ENCODE assay signal across 1 cellular context in the genomic region with DNA sequence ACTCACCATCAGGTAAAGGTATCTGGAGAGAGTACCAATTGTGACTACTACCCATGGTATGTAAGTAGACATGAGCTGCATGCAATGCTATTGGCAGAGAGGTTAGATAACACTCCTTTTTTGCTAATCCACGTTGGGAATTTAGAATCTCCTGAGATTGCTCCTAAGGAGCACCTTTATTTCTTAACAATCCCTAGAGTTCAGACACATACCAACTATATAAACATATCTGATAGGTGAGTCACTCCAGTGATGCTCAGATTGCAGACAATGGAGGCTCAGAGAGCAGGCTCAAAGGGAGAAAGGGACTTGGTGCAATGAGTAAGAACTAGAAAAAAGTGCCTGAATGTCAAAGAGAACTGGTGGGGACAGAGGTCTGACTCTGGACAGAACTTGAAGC.
TF ChIP-seq lines count a peak whose summit lies in the region.

No MANE protein-coding gene starts in this region.

TF ChIP-seq in K562, 482 proteins besides CTCF, POLR2A, EP300 and RAD21 (continued from another document):
- TF ChIP-seq, protein P1, sequence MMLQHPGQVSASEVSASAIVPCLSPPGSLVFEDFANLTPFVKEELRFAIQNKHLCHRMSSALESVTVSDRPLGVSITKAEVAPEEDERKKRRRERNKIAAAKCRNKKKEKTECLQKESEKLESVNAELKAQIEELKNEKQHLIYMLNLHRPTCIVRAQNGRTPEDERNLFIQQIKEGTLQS (IDR thresholded peaks at IDR 0.05): 0 out of 2 replicates have a peak, but pooled peaks have one; percentile 26
- TF ChIP-seq, protein P1 (CRISPR knock-in tag; conservative IDR thresholded peaks at IDR 0.05): no peak
- TF ChIP-seq HMGN3 (IDR thresholded peaks at IDR 0.05; ENCODE audit: borderline replicate concordance, extremely low read depth, insufficient read length, low read depth, low read length) (no peak), TBP (optimal IDR thresholded peaks at IDR 0.05; ENCODE audit: low read depth, low read length) (peak; percentile 66)
- TF ChIP-seq, protein P2, sequence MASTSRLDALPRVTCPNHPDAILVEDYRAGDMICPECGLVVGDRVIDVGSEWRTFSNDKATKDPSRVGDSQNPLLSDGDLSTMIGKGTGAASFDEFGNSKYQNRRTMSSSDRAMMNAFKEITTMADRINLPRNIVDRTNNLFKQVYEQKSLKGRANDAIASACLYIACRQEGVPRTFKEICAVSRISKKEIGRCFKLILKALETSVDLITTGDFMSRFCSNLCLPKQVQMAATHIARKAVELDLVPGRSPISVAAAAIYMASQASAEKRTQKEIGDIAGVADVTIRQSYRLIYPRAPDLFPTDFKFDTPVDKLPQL (IDR thresholded peaks at IDR 0.05; ENCODE audit: extremely low read depth, insufficient read length): peak; percentile 32
TF ChIP-seq in K562: peak in this region for 6.
